In genomic region chrX:7787714-7788113, GRCh38 we compare ENCODE assay signal across 1 cellular context.
TF ChIP-seq lines count a peak whose summit lies in the region.

No MANE protein-coding gene starts in this region.

TF ChIP-seq in GM23338, 12 proteins besides CTCF, POLR2A, EP300 and RAD21 (continued from another document):
- no peak for TF ChIP-seq REST (IDR thresholded peaks at IDR 0.05; ENCODE audit: unreplicated experiment)
- no peak for TF ChIP-seq ZNF462 (CRISPR knock-in tag; IDR thresholded peaks at IDR 0.05)
- no peak for TF ChIP-seq ZNF331 (CRISPR knock-in tag; IDR thresholded peaks at IDR 0.05; ENCODE audit: low read depth)
- TF ChIP-seq POLR2AphosphoS5 (IDR thresholded peaks at IDR 0.05; ENCODE audit: low read depth): no peak
- no peak for TF ChIP-seq EZH2phosphoT487 (IDR thresholded peaks at IDR 0.05; ENCODE audit: unreplicated experiment)
- no peak for TF ChIP-seq EZH2 (IDR thresholded peaks at IDR 0.05; ENCODE audit: low read depth, unreplicated experiment)
- no peak for TF ChIP-seq ZNF114 (CRISPR knock-in tag; IDR thresholded peaks at IDR 0.05)
- no peak for TF ChIP-seq STAT1 (IDR thresholded peaks at IDR 0.05; ENCODE audit: unreplicated experiment)
- TF ChIP-seq NANOG (IDR thresholded peaks at IDR 0.05; ENCODE audit: borderline replicate concordance): no peak
- no peak for TF ChIP-seq JUNB (IDR thresholded peaks at IDR 0.05; ENCODE audit: unreplicated experiment)
- TF ChIP-seq ETS1 (IDR thresholded peaks at IDR 0.05): no peak
